Comparison of ENCODE assay signal across 10 cellular contexts in the genomic region with DNA sequence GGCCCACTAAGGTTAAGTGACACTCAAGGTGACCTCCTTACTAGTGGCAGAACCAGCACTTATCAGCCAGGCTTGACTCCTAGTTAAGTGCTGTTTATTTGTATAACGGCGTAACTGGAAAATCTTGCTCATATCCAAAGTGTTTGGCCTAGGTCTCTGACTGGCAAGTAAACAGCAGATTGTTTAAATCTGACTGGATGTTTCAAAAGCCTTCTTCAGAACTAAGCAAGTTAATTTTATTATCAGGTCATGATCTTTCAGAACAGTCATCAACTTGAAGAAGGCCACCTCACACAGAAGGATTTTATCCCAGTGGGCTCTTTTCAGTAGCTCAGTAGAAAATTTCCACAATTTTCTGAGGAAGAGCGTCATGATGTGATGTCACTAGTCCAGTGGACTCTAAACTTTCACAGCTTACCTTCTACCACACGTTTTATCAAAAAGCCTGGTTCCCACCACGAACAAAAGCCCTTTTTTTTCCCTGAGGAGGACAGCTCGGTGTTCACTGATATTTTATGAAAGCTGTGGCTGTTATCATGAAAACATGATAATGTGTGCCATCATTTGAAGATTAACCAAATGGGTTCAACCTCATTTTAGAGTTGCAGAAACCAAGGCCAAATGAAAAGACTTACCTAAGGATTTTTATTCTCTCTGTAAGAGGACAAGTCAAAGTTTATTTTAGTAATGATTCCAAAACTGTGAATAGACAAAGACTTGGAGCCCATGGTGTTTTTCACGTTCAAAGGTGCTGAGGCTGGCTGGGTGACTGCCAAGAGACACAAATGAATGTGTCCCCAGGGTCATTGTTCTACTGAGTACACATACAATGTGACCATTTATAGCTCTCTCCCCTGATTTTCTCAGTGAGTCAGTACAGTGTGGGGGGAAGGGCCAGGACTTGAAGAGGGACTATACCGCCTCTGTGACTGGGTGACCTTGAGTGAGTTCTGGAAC. TPM values are rescaled to one million over a fixed set of nuclear protein-coding genes. Genes with fewer than 3 reads are reported as not detected.
A peak's percentile ranks its signal among the peaks of the same experiment; 100 is the strongest.
DNase-seq lines count a peak whose midpoint lies in the region; ATAC-seq, FAIRE-seq and TF ChIP-seq lines count a peak whose summit lies in the region.
"Had no signal": no experiment of that assay in that cellular context is flagged by ENCODE, and none has a peak within 500 bp of the region (broad histone marks: within the 10 kb centered on the region; RNA-seq: fewer than 3 reads in every experiment).

No MANE protein-coding gene starts in this region.

- H3K4me1 ChIP-seq in esophagus muscularis mucosa, result peaks cover 31 to 75% (median 59%) of the 10 kb centered on the region in 4 donors

- H3K27me3 ChIP-seq in esophagus muscularis mucosa, result no peaks in the 10 kb centered on the region

- TF ChIP-seq POLR2A in esophagus muscularis mucosa (IDR thresholded peaks at IDR 0.05; ENCODE audit: low read depth) (no peak), GM12891 (IDR thresholded peaks at IDR 0.05; ENCODE audit: low read depth, low read length) (no peak)

- no peak for FAIRE-seq in GM12891 (lab: Jason Lieb, UNC)
- FAIRE-seq: keratinocyte had no signal

- intact Hi-C loops in esophagus muscularis mucosa (cut with DNase I), result no loop called here

- H3K4me3 ChIP-seq in esophagus muscularis mucosa, result no peak overlapping the region
- H3K4me3 ChIP-seq: SK-N-MC had no signal

- no peak for TF ChIP-seq EP300 in esophagus muscularis mucosa (IDR thresholded peaks at IDR 0.05)

- peak overlapping the region; percentile 8 to 82 (median 56) for H3K27ac ChIP-seq in esophagus muscularis mucosa (replicated peaks in 1 of 4)
- H3K27ac ChIP-seq: SK-N-MC had no signal

- no peaks in the 10 kb centered on the region for H3K9me3 ChIP-seq in esophagus muscularis mucosa

- TF ChIP-seq CTCF in esophagus muscularis mucosa (IDR thresholded peaks at IDR 0.05), result no peak

- H3K36me3 ChIP-seq in esophagus muscularis mucosa, result no peaks in the 10 kb centered on the region

- WGBS in esophagus muscularis mucosa, result 51% methylated on average over 8 of the region's 8 CpGs

- DNase-seq in DMS153 treated with DMSO at 0.1 percent for 48 hours (lab: John Stamatoyannopoulos, UW; ENCODE audit: unreplicated experiment) (peak; percentile 97), NCI-H510A (lab: John Stamatoyannopoulos, UW) (peak; percentile 87), esophagus muscularis mucosa (ENCODE audit: extremely low spot score) (no peak), occipital lobe (lab: John Stamatoyannopoulos, UW) (peak; percentile 25), GM12891 (ENCODE audit: insufficient read length, low spot score) (no peak)

- ATAC-seq in GM21737 (IDR thresholded peaks at IDR 0.05; ENCODE audit: unreplicated experiment) (no peak), HG03432 (IDR thresholded peaks at IDR 0.05; ENCODE audit: unreplicated experiment) (no peak), GM21528 (IDR thresholded peaks at IDR 0.05; ENCODE audit: low FRiP score, unreplicated experiment) (no peak)

TF ChIP-seq in GM12891, 5 proteins besides CTCF, POLR2A, EP300 and RAD21:
- TF ChIP-seq POLR2AphosphoS5 (IDR thresholded peaks at IDR 0.05; ENCODE audit: low read depth, low read length) (no peak), POU2F2 (IDR thresholded peaks at IDR 0.05; ENCODE audit: low read depth, low read length) (no peak), PAX5 (IDR thresholded peaks at IDR 0.05; ENCODE audit: insufficient read depth, low read length, severe bottlenecking) (no peak), SPI1 (IDR thresholded peaks at IDR 0.05; ENCODE audit: low read depth, low read length) (no peak), TAF1 (IDR thresholded peaks at IDR 0.05; ENCODE audit: low read depth, low read length) (no peak)

RNA-seq across cellular contexts. Expression of gene SGIP1, which starts 9.1 kb away (rescaled TPM):
- 10 to 100 TPM in 3 of 4 donors, 1 to 10 TPM in 1; 9.1 to 16.2 (median 11.8) TPM for total RNA-seq in esophagus muscularis mucosa
- total RNA-seq in occipital lobe, result 77.4 TPM
- polyA plus RNA-seq in GM12891 (2012; ENCODE audit: low read depth, missing spikeins), result not detected

Comparison
In these comparisons a context has a peak if more than half of its experiments do, and no peak if none do; other contexts are left out.
1. DNase-seq: peak in DMS153 treated with DMSO at 0.1 percent for 48 hours (single experiment), NCI-H510A (single experiment) and occipital lobe (single experiment); none in esophagus muscularis mucosa (single experiment) and GM12891 (single experiment).